ENCODE assay signal across 11 cellular contexts in genomic region chr6:11007715-11008608, GRCh38. TPM values are rescaled to one million over a fixed set of nuclear protein-coding genes. Genes with fewer than 3 reads are reported as not detected.
DNase-seq lines count a peak whose midpoint lies in the region; ATAC-seq and TF ChIP-seq lines count a peak whose summit lies in the region.
"Had no signal": no experiment of that assay in that cellular context is flagged by ENCODE, and none has a peak within 500 bp of the region (broad histone marks: within the 10 kb centered on the region; RNA-seq: fewer than 3 reads in every experiment).

No MANE protein-coding gene starts in this region.

- DNase-seq in left ventricle myocardium inferior (no peak), left ventricle myocardium superior (no peak), SJSA1 (ENCODE audit: low read depth in 1 of 2, low spot score in 2 of 2) (peak in 1 of 2 experiments; percentile 57), fibroblast of pulmonary artery (ENCODE audit: low read depth) (peak; percentile 66), type B pancreatic cell (ENCODE audit: extremely low spot score, unreplicated experiment) (no peak), aorta (no peak), NCI-H2029 (lab: John Stamatoyannopoulos, UW) (no peak)
- DNase-seq: activated T-cell treated with anti-CD3 and anti-CD28 coated beads, Interleukin-2, amount 50 U/mL, for 48 hours; glutamatergic neuron had no signal

- peaks cover 29% of the 10 kb centered on the region for H3K4me1 ChIP-seq in left ventricle myocardium inferior
- H3K4me1 ChIP-seq in SJSA1 (replicated peaks) = peaks cover 37% of the 10 kb centered on the region
- no peaks in the 10 kb centered on the region for H3K4me1 ChIP-seq in aorta (ENCODE audit: control insufficient read depth in 1 of 2, insufficient read depth in 2 of 2, low read length in 2 of 2)

- no peaks in the 10 kb centered on the region for H3K27me3 Mint-ChIP-seq in type B pancreatic cell

- H3K36me3 ChIP-seq in left ventricle myocardium inferior (no peaks in the 10 kb centered on the region), SJSA1 (no peaks in the 10 kb centered on the region), aorta (ENCODE audit: control insufficient read depth in 1 of 2, insufficient read depth in 2 of 2, low read length in 1 of 2) (no peaks in the 10 kb centered on the region)
- H3K36me3 ChIP-seq: vagina had no signal

- H3K27me3 ChIP-seq in left ventricle myocardium inferior (ENCODE audit: low read depth) = peaks cover 32% of the 10 kb centered on the region
- H3K27me3 ChIP-seq in SJSA1 (replicated peaks) = no peaks in the 10 kb centered on the region
- no peaks in the 10 kb centered on the region for H3K27me3 ChIP-seq in aorta (ENCODE audit: control insufficient read depth in 1 of 2, insufficient read depth in 2 of 2, low read length in 1 of 2)
- H3K27me3 ChIP-seq: vagina had no signal

- H3K4me3 ChIP-seq in left ventricle myocardium inferior (no peak overlapping the region), SJSA1 (no peak overlapping the region), fibroblast of pulmonary artery (replicated peaks; ENCODE audit: low read depth, low read length) (no peak overlapping the region), aorta (ENCODE audit: low read length in 2 of 2) (no peak overlapping the region)
- H3K4me3 ChIP-seq: vagina had no signal

- WGBS in aorta, 2 donors = 71 to 74% methylated on average over 10 of the region's 10 CpGs

- H3K27ac ChIP-seq in left ventricle myocardium inferior (replicated peaks) (peak overlapping the region; percentile 38), SJSA1 (peak overlapping the region; percentile 74), aorta (ENCODE audit: low read depth in 1 of 2, low read length in 2 of 2) (no peak overlapping the region)
- H3K27ac ChIP-seq: vagina had no signal

- H3K9me3 ChIP-seq in left ventricle myocardium inferior (replicated peaks) (no peaks in the 10 kb centered on the region), SJSA1 (replicated peaks) (no peaks in the 10 kb centered on the region), aorta (ENCODE audit: control insufficient read depth, low read length) (no peaks in the 10 kb centered on the region)
- H3K9me3 ChIP-seq: vagina had no signal

- intact Hi-C loops in left ventricle myocardium inferior (cut with micrococcal nuclease) = no loop called here
- intact Hi-C loops in left ventricle myocardium superior (cut with micrococcal nuclease) = no loop called here
- intact Hi-C loops in aorta (cut with DNase I) = no loop called here

- no peaks in the 10 kb centered on the region for H3K36me3 Mint-ChIP-seq in type B pancreatic cell

- no peak overlapping the region for H3K4me3 Mint-ChIP-seq in type B pancreatic cell

- H3K27ac Mint-ChIP-seq in type B pancreatic cell = peak overlapping the region; percentile 38

- H3K4me1 Mint-ChIP-seq in type B pancreatic cell (ENCODE audit: unreplicated experiment) = peaks cover 14% of the 10 kb centered on the region

- H3K9me3 Mint-ChIP-seq in type B pancreatic cell = no peaks in the 10 kb centered on the region

- ATAC-seq in left ventricle myocardium superior (no peak), aorta (ENCODE audit: low FRiP score) (no peak), HG03460 (IDR thresholded peaks at IDR 0.05; ENCODE audit: unreplicated experiment) (no peak)

- TF ChIP-seq CTCF in left ventricle myocardium inferior (IDR thresholded peaks at IDR 0.05; ENCODE audit: borderline replicate concordance) (no peak), fibroblast of pulmonary artery (IDR thresholded peaks at IDR 0.05; ENCODE audit: low read length, missing control alignments) (no peak), type B pancreatic cell (conservative IDR thresholded peaks at IDR 0.05) (no peak)

RNA-seq across cellular contexts. Expression of gene ELOVL2, which starts 36.1 kb away (rescaled TPM):
- total RNA-seq in left ventricle myocardium inferior (1.4 TPM), left ventricle myocardium superior (1.3 TPM), type B pancreatic cell (ENCODE audit: low replicate concordance) (2.2 and 3.8 TPM in 2 replicates), aorta (1 to 10 TPM in 1 of 2 donors, under 1 TPM in 1; 0.81 to 1.5 TPM)
- total RNA-seq in SJSA1 (2014; rRNA removed; shearing (Covaris generic)) = 6.8 and 10.9 TPM in 2 replicates
- not detected for polyA plus RNA-seq in aorta

Comparison
In these comparisons a context has a peak if more than half of its experiments do, and no peak if none do; other contexts are left out.
1. H3K27ac ChIP-seq: peak in left ventricle myocardium inferior (single experiment) and SJSA1 (single experiment); none in aorta (0 of 2).